1 cellular context compared by ENCODE assay signal in genomic region chr3:16066545-16066944, GRCh38.
TF ChIP-seq lines count a peak whose summit lies in the region.

No MANE protein-coding gene starts in this region.

TF ChIP-seq in SK-N-SH, 30 proteins besides CTCF, POLR2A, EP300 and RAD21 (continued from another document):
- TF ChIP-seq TAF1 (IDR thresholded peaks at IDR 0.05; ENCODE audit: borderline replicate concordance, low read depth, low read length) = no peak
- no peak; the same call in 1 of the 2 replicates for TF ChIP-seq TCF12 (IDR thresholded peaks at IDR 0.05)
- no peak for TF ChIP-seq CHD2 (IDR thresholded peaks at IDR 0.05; ENCODE audit: low read length, partially characterized antibody)
- TF ChIP-seq MXI1 (IDR thresholded peaks at IDR 0.05; ENCODE audit: low read depth, low read length) = no peak
